Comparison of ENCODE assay signal across 12 cellular contexts in genomic region chr1:110572751-110573150, GRCh38. TPM values are rescaled to one million over a fixed set of nuclear protein-coding genes. Genes with fewer than 3 reads are reported as not detected.
"Had no signal": no experiment of that assay in that cellular context is flagged by ENCODE, and none has a peak within 500 bp of the region (broad histone marks: within the 10 kb centered on the region; RNA-seq: fewer than 3 reads in every experiment).

No MANE protein-coding gene starts in this region.

- H3K27ac ChIP-seq: GM23248, HL-60 had no signal

- H3K9me3 ChIP-seq: HAP-1 had no signal

- H3K4me1 ChIP-seq: HAP-1 had no signal

- H3K36me3 ChIP-seq: HAP-1 had no signal

- H3K4me3 Mint-ChIP-seq: HFFc6 had no signal

- ATAC-seq: HCT116, HepG2, K562 had no signal

- H3K4me3 ChIP-seq: GM23248, HAP-1, K562 had no signal

- H2AFZ ChIP-seq: GM23248 had no signal

- DNase-seq: GM23248, GOT3, H7, HFFc6, KG1 had no signal

- H3K27ac Mint-ChIP-seq: HFFc6 had no signal

- H3K9me3 Mint-ChIP-seq: HFFc6 had no signal

- H3K9ac ChIP-seq: GM23248 had no signal

RNA-seq across cellular contexts. Expression of gene KCNA2, which starts 33.4 kb away (rescaled TPM):
- total RNA-seq: GM23248, HepG2, HFFc6, HT1080, K562 had no signal
- polyA plus RNA-seq: GM23248, HepG2, K562 had no signal

RNA-seq across cellular contexts. Expression of gene KCNA10, which starts 53.8 kb away (rescaled TPM):
- total RNA-seq: GM23248, H4, H7, HepG2, HFFc6, HT1080, K562 had no signal
- polyA plus RNA-seq: GM23248, HepG2, K562 had no signal
